In genomic region chr16:84537431-84538151, GRCh38 we compare ENCODE assay signal across 1 cellular context.
TF ChIP-seq lines count a peak whose summit lies in the region.

No MANE protein-coding gene starts in this region.

TF ChIP-seq in K562, 482 proteins besides CTCF, POLR2A, EP300 and RAD21 (continued from another document and continues in another):
- TF ChIP-seq CUX1 (CRISPR knock-in tag; IDR thresholded peaks at IDR 0.05) (no peak), CREB1 (IDR thresholded peaks at IDR 0.05) (peak; percentile 39; the same call in 1 of the 2 replicates), CREB1 (CRISPR knock-in tag; IDR thresholded peaks at IDR 0.05) (no peak), ZNF408 (CRISPR knock-in tag; IDR thresholded peaks at IDR 0.05; ENCODE audit: low read depth) (no peak), SMARCA4 (IDR thresholded peaks at IDR 0.05) (peak; percentile 90), DACH1 (IDR thresholded peaks at IDR 0.05; ENCODE audit: partially characterized antibody) (peak; percentile 7), ZNF175 (CRISPR knock-in tag; IDR thresholded peaks at IDR 0.05; ENCODE audit: low read depth) (peak; percentile 88), BACH1 (tag; IDR thresholded peaks at IDR 0.05) (peak; percentile 11), HNRNPUL1 (IDR thresholded peaks at IDR 0.05; ENCODE audit: low read length) (no peak), FOXM1 (IDR thresholded peaks at IDR 0.05; ENCODE audit: low read depth) (peak; percentile 36; the same call in 1 of the 2 replicates), FOXM1 (CRISPR knock-in tag; IDR thresholded peaks at IDR 0.05; ENCODE audit: low read depth) (no peak), MTA3 (IDR thresholded peaks at IDR 0.05; ENCODE audit: borderline replicate concordance) (peak; percentile 37; the same call in 1 of the 2 replicates), MXD1 (CRISPR knock-in tag; IDR thresholded peaks at IDR 0.05; ENCODE audit: borderline replicate concordance, poor library complexity, severe bottlenecking) (no peak), MECOM (CRISPR knock-in tag; IDR thresholded peaks at IDR 0.05) (peak; percentile 91; the same call in 1 of the 2 replicates), NKRF (IDR thresholded peaks at IDR 0.05; ENCODE audit: borderline replicate concordance) (no peak), NCOA4 (IDR thresholded peaks at IDR 0.05; ENCODE audit: partially characterized antibody) (no peak), FOXA3 (CRISPR knock-in tag; conservative IDR thresholded peaks at IDR 0.05 in 1 of 2, IDR thresholded peaks at IDR 0.05 in 1 of 2) (peak; percentile 58 to 85; a peak in 3 of 4 replicates), L3MBTL2 (IDR thresholded peaks at IDR 0.05) (peak; percentile 53; the same call in 1 of the 2 replicates), ZKSCAN8 (CRISPR knock-in tag; IDR thresholded peaks at IDR 0.05) (peak; percentile 76), TEAD1 (CRISPR knock-in tag; IDR thresholded peaks at IDR 0.05) (peak in 1 of 2 experiments; percentile 53; a peak in 2 of 4 replicates), SREBF2 (CRISPR knock-in tag; IDR thresholded peaks at IDR 0.05) (no peak), SRF (CRISPR knock-in tag; IDR thresholded peaks at IDR 0.05) (0 out of 4 replicates have a peak, but pooled peaks of 1 of the 2 experiments have one; percentile 18), TCF15 (CRISPR knock-in tag; IDR thresholded peaks at IDR 0.05) (no peak), ZNF75A (CRISPR knock-in tag; IDR thresholded peaks at IDR 0.05) (no peak), CBFA2T2 (conservative IDR thresholded peaks at IDR 0.05) (peak; percentile 85), NR2C2 (CRISPR knock-in tag; IDR thresholded peaks at IDR 0.05) (no peak), NR2C2 (tag; IDR thresholded peaks at IDR 0.05) (peak; percentile 61), CEBPG (CRISPR knock-in tag; IDR thresholded peaks at IDR 0.05) (peak; percentile 10; the same call in 1 of the 2 replicates), CEBPG (tag; conservative IDR thresholded peaks at IDR 0.05 in 1 of 2, IDR thresholded peaks at IDR 0.05 in 1 of 2) (no peak), BCL6 (CRISPR knock-in tag; IDR thresholded peaks at IDR 0.05) (peak; percentile 46), MCM2 (IDR thresholded peaks at IDR 0.05; ENCODE audit: low read depth) (no peak), ARID4B (CRISPR knock-in tag; IDR thresholded peaks at IDR 0.05) (0 out of 2 replicates have a peak, but pooled peaks have one; percentile 38), RFX7 (CRISPR knock-in tag; IDR thresholded peaks at IDR 0.05) (no peak), NFRKB (IDR thresholded peaks at IDR 0.05; ENCODE audit: low read depth) (peak; percentile 89), ZNF449 (CRISPR knock-in tag; IDR thresholded peaks at IDR 0.05) (0 out of 2 replicates have a peak, but pooled peaks have one; percentile 15), SMAD1 (IDR thresholded peaks at IDR 0.05; ENCODE audit: low read depth, low read length, partially characterized antibody) (peak; percentile 75), ZFX (CRISPR knock-in tag; IDR thresholded peaks at IDR 0.05) (no peak; the same call in 1 of the 2 replicates), NFATC3 (IDR thresholded peaks at IDR 0.05) (no peak), PKNOX1 (IDR thresholded peaks at IDR 0.05) (peak; percentile 92), STAT5A (IDR thresholded peaks at IDR 0.05; ENCODE audit: borderline replicate concordance, low read length) (peak; percentile 65), RNF2 (IDR thresholded peaks at IDR 0.05) (peak; percentile 87), PRDM10 (IDR thresholded peaks at IDR 0.05; ENCODE audit: partially characterized antibody) (peak; percentile 43), ATF3 (IDR thresholded peaks at IDR 0.05) (0 out of 2 replicates have a peak, but pooled peaks have one; percentile 8), ATF3 (CRISPR knock-in tag; conservative IDR thresholded peaks at IDR 0.05) (peak; percentile 75; the same call in 1 of the 2 replicates), NBN (IDR thresholded peaks at IDR 0.05; ENCODE audit: low read depth) (0 out of 2 replicates have a peak, but pooled peaks have one; percentile 73), SMARCE1 (IDR thresholded peaks at IDR 0.05) (peak; percentile 86)
